In genomic region chr20:35664544-35665206, GRCh38 we compare ENCODE assay signal across 1 cellular context.
TF ChIP-seq lines count a peak whose summit lies in the region.

TSS of gene CPNE1 (minus strand) at chr20:35664900. CDS start at chr20:35632923, 31,977 bp downstream.
TSS of gene RBM12 (minus strand) at chr20:35664900. CDS start at chr20:35655322, 9,578 bp downstream.

TF ChIP-seq in SK-N-SH, 30 proteins besides CTCF, POLR2A, EP300 and RAD21 (continued from another document):
- TF ChIP-seq YY1 (IDR thresholded peaks at IDR 0.05; ENCODE audit: low read depth) (peak; percentile 96), TCF12 (IDR thresholded peaks at IDR 0.05) (no peak), RCOR1 (IDR thresholded peaks at IDR 0.05; ENCODE audit: low read length) (no peak), ZBTB33 (IDR thresholded peaks at IDR 0.05; ENCODE audit: borderline replicate concordance, low read depth) (no peak), MXI1 (IDR thresholded peaks at IDR 0.05; ENCODE audit: low read depth, low read length) (peak; percentile 39; the same call in 1 of the 2 replicates), GATA2 (CRISPR knock-in tag; IDR thresholded peaks at IDR 0.05) (no peak), MAX (IDR thresholded peaks at IDR 0.05; ENCODE audit: low read depth) (peak; percentile 94), GABPA (IDR thresholded peaks at IDR 0.05; ENCODE audit: low read depth) (peak; percentile 27; the same call in 1 of the 2 replicates), CHD2 (IDR thresholded peaks at IDR 0.05; ENCODE audit: low read length, partially characterized antibody) (peak; percentile 74), POLR2AphosphoS5 (IDR thresholded peaks at IDR 0.05; ENCODE audit: low read depth, low read length) (peak; percentile 98), NRF1 (IDR thresholded peaks at IDR 0.05; ENCODE audit: low read depth, low read length) (peak; percentile 86)
